ENCODE assay signal across 8 cellular contexts in genomic region chr6:32432050-32432450, GRCh38. TPM values are rescaled to one million over a fixed set of nuclear protein-coding genes. Genes with fewer than 3 reads are reported as not detected.
DNase-seq lines count a peak whose midpoint lies in the region; ATAC-seq and TF ChIP-seq lines count a peak whose summit lies in the region.

No MANE protein-coding gene starts in this region.

- ATAC-seq in HG03439 (IDR thresholded peaks at IDR 0.05; ENCODE audit: unreplicated experiment): no peak
- ATAC-seq in HG02970 (IDR thresholded peaks at IDR 0.05; ENCODE audit: low FRiP score, unreplicated experiment): no peak

- H3K4me3 ChIP-seq in LNCaP clone FGC (ENCODE audit: low read depth, low read length) (no peak overlapping the region), breast epithelium (no peak overlapping the region), uterus (no peak overlapping the region)

- H3K9me3 ChIP-seq in breast epithelium: no peaks in the 10 kb centered on the region
- H3K9me3 ChIP-seq in uterus: no peaks in the 10 kb centered on the region

- intact Hi-C loops in breast epithelium (cut with DNase I; ENCODE audit: low total_unique reads) (no loop called here), uterus (cut with DNase I; ENCODE audit: low total_unique reads) (no loop called here)

- H3K27ac Mint-ChIP-seq in mesothelial cell of epicardium: no peak overlapping the region

- DNase-seq in DMS53 treated with DMSO at 0.1 percent for 48 hours (lab: John Stamatoyannopoulos, UW; ENCODE audit: unreplicated experiment): peak; percentile 30
- DNase-seq in LNCaP clone FGC (ENCODE audit: low read depth): peak; percentile 10
- DNase-seq in breast epithelium (ENCODE audit: low spot score in 2 of 2): no peak
- no peak for DNase-seq in mesothelial cell of epicardium (ENCODE audit: low spot score in 2 of 2, unreplicated experiment in 2 of 2)
- no peak for DNase-seq in uterus
- DNase-seq in anterior cingulate cortex (lab: John Stamatoyannopoulos, UW): no peak

- no peak for TF ChIP-seq POLR2A in breast epithelium (IDR thresholded peaks at IDR 0.05)
- no peak for TF ChIP-seq POLR2A in uterus (IDR thresholded peaks at IDR 0.05)

- no peaks in the 10 kb centered on the region for H3K4me1 Mint-ChIP-seq in mesothelial cell of epicardium

- H3K36me3 Mint-ChIP-seq in mesothelial cell of epicardium: no peaks in the 10 kb centered on the region

- H3K27me3 ChIP-seq in breast epithelium: no peaks in the 10 kb centered on the region
- H3K27me3 ChIP-seq in uterus: no peaks in the 10 kb centered on the region

- TF ChIP-seq CTCF in LNCaP clone FGC (IDR thresholded peaks at IDR 0.05; ENCODE audit: control insufficient read depth, extremely low read depth, insufficient read depth): peak; percentile 44
- TF ChIP-seq CTCF in breast epithelium (IDR thresholded peaks at IDR 0.05): peak; percentile 29 to 53 (median 45)
- TF ChIP-seq CTCF in mesothelial cell of epicardium (IDR thresholded peaks at IDR 0.05; ENCODE audit: unreplicated experiment): peak; percentile 76
- peak in 2 of 4 experiments; percentile 51 to 55 for TF ChIP-seq CTCF in uterus (IDR thresholded peaks at IDR 0.05)

- no peak overlapping the region for H3K4me3 Mint-ChIP-seq in mesothelial cell of epicardium

- H3K4me1 ChIP-seq in breast epithelium (no peaks in the 10 kb centered on the region), uterus (no peaks in the 10 kb centered on the region)

- no peaks in the 10 kb centered on the region for H3K9me3 Mint-ChIP-seq in mesothelial cell of epicardium

- H3K27ac ChIP-seq in breast epithelium (no peak overlapping the region), uterus (no peak overlapping the region)

- peaks cover 31% of the 10 kb centered on the region for H3K27me3 Mint-ChIP-seq in mesothelial cell of epicardium (ENCODE audit: low read depth)

- H3K36me3 ChIP-seq in breast epithelium: no peaks in the 10 kb centered on the region
- no peaks in the 10 kb centered on the region for H3K36me3 ChIP-seq in uterus

RNA-seq across cellular contexts. Expression of gene HLA-DRA, which starts 7.6 kb away (rescaled TPM):
- total RNA-seq in breast epithelium (100 to 1,000 TPM; 237 to 259 (median 238) TPM), mesothelial cell of epicardium (not detected in 3 replicates), uterus (100 to 1,000 TPM; 130 to 356 (median 227) TPM)

RNA-seq across cellular contexts. Expression of gene BTNL2, which starts 25.1 kb away (rescaled TPM):
- not detected for total RNA-seq in breast epithelium
- total RNA-seq in mesothelial cell of epicardium: not detected in 3 replicates
- not detected for total RNA-seq in uterus

Comparison
In these comparisons a context has a peak if more than half of its experiments do, and no peak if none do; other contexts are left out.
1. DNase-seq: peak in DMS53 treated with DMSO at 0.1 percent for 48 hours (single experiment) and LNCaP clone FGC (single experiment); none in breast epithelium (0 of 2), mesothelial cell of epicardium (0 of 2), uterus (0 of 2) and anterior cingulate cortex (0 of 58).
2. RNA of gene HLA-DRA, which starts 7.6 kb away (total RNA-seq): 130 to 356 TPM in uterus and 237 to 259 TPM in breast epithelium; not detected in mesothelial cell of epicardium; every median in the first group is over 100 times any median in the second.